In the genomic region with DNA sequence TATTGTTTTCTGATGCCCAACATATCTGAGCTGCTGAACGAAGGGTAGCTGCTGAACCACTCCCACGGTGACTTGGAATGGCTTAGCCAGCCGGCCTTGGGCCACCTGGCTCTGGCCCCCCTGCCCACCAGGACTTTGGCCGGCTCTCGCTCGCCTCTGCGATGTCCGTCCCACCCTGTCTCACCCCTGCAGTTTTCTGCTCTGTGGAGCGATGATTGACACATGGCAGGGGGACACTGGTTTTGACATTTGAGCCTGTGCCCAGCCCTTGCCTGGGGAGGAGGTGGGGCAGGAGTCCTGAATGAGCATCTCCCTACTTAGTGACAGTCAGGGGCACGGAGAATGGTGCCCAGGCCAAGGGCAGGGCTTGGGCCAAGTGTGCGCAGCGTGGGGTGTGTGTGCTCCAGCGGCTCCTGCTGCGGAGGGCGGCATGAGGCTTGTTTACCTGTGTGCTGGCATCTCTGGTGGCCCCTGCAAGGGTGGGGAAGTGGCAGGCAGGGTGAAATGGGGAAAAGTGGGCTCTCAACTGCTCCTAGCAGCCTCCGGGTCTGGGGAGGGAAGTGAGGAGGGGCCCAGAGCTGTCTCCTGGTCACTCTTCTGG, we compare ENCODE assay signal across 9 cellular contexts. TPM values are rescaled to one million over a fixed set of nuclear protein-coding genes. Genes with fewer than 3 reads are reported as not detected.
DNase-seq lines count a peak whose midpoint lies in the region; ATAC-seq, FAIRE-seq and TF ChIP-seq lines count a peak whose summit lies in the region.
"Had no signal": no experiment of that assay in that cellular context is flagged by ENCODE, and none has a peak within 500 bp of the region (broad histone marks: within the 10 kb centered on the region; RNA-seq: fewer than 3 reads in every experiment).

No MANE protein-coding gene starts in this region.

- H3K4me3 ChIP-seq in iPS-11a (ENCODE audit: low read depth, low read length) (peak overlapping the region; percentile 62), small intestine (ENCODE audit: low read depth in 1 of 2, low read length in 2 of 2) (peak overlapping the region in 1 of 2 donors; percentile 49)

- no peak for DNase-seq in H9
- no peak for DNase-seq in activated CD8-positive, alpha-beta T cell treated with anti-CD3 and anti-CD28 coated beads, Interleukin-2, amount 10 ng/mL, durations not matched to agents 7 days and 5 days
- no peak for DNase-seq in small intestine
- DNase-seq in NCI-H1105 treated with DMSO at 0.1 percent for 48 hours (lab: John Stamatoyannopoulos, UW): no peak
- DNase-seq in SHP77 treated with DMSO at 0.1 percent for 48 hours (lab: John Stamatoyannopoulos, UW): no peak
- no peak for DNase-seq in activated CD4-positive, alpha-beta T cell treated with anti-CD3 and anti-CD28 coated beads, Interleukin-2, amount 50 U/mL, for 1 hour
- DNase-seq in HK-2 (ENCODE audit: unreplicated experiment): no peak

- no peak overlapping the region for H2BK15ac ChIP-seq in H9 (ENCODE audit: low read depth, low read length)

- no peak overlapping the region for H2BK120ac ChIP-seq in H9 (ENCODE audit: low read depth, low read length, poor library complexity, severe bottlenecking)

- H2BK5ac ChIP-seq in H9 (ENCODE audit: insufficient read length, low read length): no peak overlapping the region

- peaks cover 8% of the 10 kb centered on the region for H3K23me2 ChIP-seq in H9 (ENCODE audit: insufficient read length, low read depth, low read length, poor library complexity, severe bottlenecking)

- no peaks in the 10 kb centered on the region for H3K79me1 ChIP-seq in H9 (ENCODE audit: insufficient read depth, low read depth, low read length, poor library complexity, severe bottlenecking)

- H3K36me3 ChIP-seq in small intestine (ENCODE audit: control insufficient read depth in 2 of 2, insufficient read depth in 2 of 2, low read length in 2 of 2): no peaks in the 10 kb centered on the region

- no peak overlapping the region for H4K5ac ChIP-seq in H9 (ENCODE audit: insufficient read length, low read depth, low read length)

- no peak overlapping the region for H4K8ac ChIP-seq in H9 (replicated peaks; ENCODE audit: insufficient read length, low read depth, low read length)

- H3K27me3 ChIP-seq in H9 (ENCODE audit: insufficient read depth, low read length) (no peaks in the 10 kb centered on the region; the same call in 1 of the 2 replicates), small intestine (ENCODE audit: control insufficient read depth in 2 of 2, insufficient read depth in 2 of 2, low read length in 2 of 2) (no peaks in the 10 kb centered on the region)

- H3K9me3 Mint-ChIP-seq in H9: peaks cover 6 to 12% of the 10 kb centered on the region in 2 experiments
- H3K9me3 Mint-ChIP-seq in activated CD8-positive, alpha-beta T cell treated with anti-CD3 and anti-CD28 coated beads, Interleukin-2, amount 10 ng/mL, durations not matched to agents 7 days and 5 days (ENCODE audit: insufficient read depth): no peaks in the 10 kb centered on the region

- H3T11ph ChIP-seq in H9 (ENCODE audit: low read length): no peak overlapping the region

- FAIRE-seq in small intestine (lab: Jason Lieb, UNC): no peak
- FAIRE-seq: endometrium had no signal

- peaks cover 66% of the 10 kb centered on the region for H3K27me3 Mint-ChIP-seq in H9 (ENCODE audit: low read depth)
- H3K27me3 Mint-ChIP-seq in activated CD8-positive, alpha-beta T cell treated with anti-CD3 and anti-CD28 coated beads, Interleukin-2, amount 10 ng/mL, durations not matched to agents 7 days and 5 days (ENCODE audit: low read depth): no peaks in the 10 kb centered on the region

- H3K4me3 Mint-ChIP-seq in H9: peak overlapping the region; percentile 63 to 77
- peak overlapping the region; percentile 73 for H3K4me3 Mint-ChIP-seq in activated CD8-positive, alpha-beta T cell treated with anti-CD3 and anti-CD28 coated beads, Interleukin-2, amount 10 ng/mL, durations not matched to agents 7 days and 5 days

- no peak overlapping the region for H3K23ac ChIP-seq in H9 (ENCODE audit: insufficient read length, low read depth, low read length)

- no peak overlapping the region for H2AFZ ChIP-seq in H9 (ENCODE audit: low read length)

- no CpG with 5 or more reads among the region's 16 CpGs for WGBS in H9 (ENCODE audit: extremely low coverage, insufficient read length, low lambda C conversion rate)
- WGBS in small intestine, 3 donors: 78 to 86% (median 82%) methylated on average over 15 to 16 of the region's 16 CpGs

- no peak overlapping the region for H2BK20ac ChIP-seq in H9 (ENCODE audit: low read depth, low read length, poor library complexity, severe bottlenecking)

- no peak overlapping the region for H3K18ac ChIP-seq in H9 (ENCODE audit: insufficient read length, low read depth, low read length)

- peaks cover 3% of the 10 kb centered on the region for H4K20me1 ChIP-seq in H9 (ENCODE audit: control insufficient read depth, insufficient read depth, insufficient read length)

- no peaks in the 10 kb centered on the region; the same call in 1 of the 2 replicates for H3K4me1 ChIP-seq in H9 (ENCODE audit: insufficient read depth, low read length)
- peaks cover 4% of the 10 kb centered on the region in 2 donors for H3K4me1 ChIP-seq in small intestine (ENCODE audit: control insufficient read depth in 2 of 2, insufficient read depth in 1 of 2, low read depth in 1 of 2, low read length in 1 of 2)

- CTCF ChIA-PET in activated CD8-positive, alpha-beta T cell treated with anti-CD3 and anti-CD28 coated beads, Interleukin-2, amount 10 ng/mL, durations not matched to agents 7 days and 5 days (lab: Charles Lee): interaction anchor here (0.8 to 3.6 kb wide), 3 partner anchors 9 to 29 kb away, joined by 3 to 42 read pairs (median 5); partner anchors contain the start of gene PHLDA2

- no peak overlapping the region for H4K91ac ChIP-seq in H9 (ENCODE audit: insufficient read length, low read depth, low read length)

- no peak overlapping the region for H3K27ac Mint-ChIP-seq in H9
- H3K27ac Mint-ChIP-seq in activated CD8-positive, alpha-beta T cell treated with anti-CD3 and anti-CD28 coated beads, Interleukin-2, amount 10 ng/mL, durations not matched to agents 7 days and 5 days: peak overlapping the region; percentile 74

- peaks cover 7 to 15% (median 13%) of the 10 kb centered on the region in 3 experiments; a peak in 6 of 7 replicates for H3K36me3 Mint-ChIP-seq in H9 (ENCODE audit: insufficient read depth in 1 of 3, low read depth in 3 of 3)
- peaks cover 8% of the 10 kb centered on the region for H3K36me3 Mint-ChIP-seq in activated CD8-positive, alpha-beta T cell treated with anti-CD3 and anti-CD28 coated beads, Interleukin-2, amount 10 ng/mL, durations not matched to agents 7 days and 5 days (ENCODE audit: low read depth)

- H3K9ac ChIP-seq in H9 (ENCODE audit: extremely low read depth, insufficient read length, low read length): no peak overlapping the region

- H3K27ac ChIP-seq in H9 (ENCODE audit: insufficient read length, low read depth, low read length) (no peak overlapping the region), small intestine (ENCODE audit: low read depth in 1 of 2, low read length in 1 of 2) (peak overlapping the region; percentile 81)

- peak overlapping the region; percentile 68 for H3K4me2 ChIP-seq in H9 (ENCODE audit: insufficient read depth, insufficient read length, low read length)

- no peaks in the 10 kb centered on the region for H3K79me2 ChIP-seq in H9 (ENCODE audit: insufficient read depth, low read length)

- no peak overlapping the region for H3K56ac ChIP-seq in H9 (ENCODE audit: insufficient read length, low read depth, low read length)

- ATAC-seq in activated CD8-positive, alpha-beta T cell treated with anti-CD3 and anti-CD28 coated beads, Interleukin-2, amount 10 ng/mL, durations not matched to agents 7 days and 5 days: no peak

- no peak overlapping the region for H3K4ac ChIP-seq in H9 (ENCODE audit: low read depth, low read length)

- H2AK5ac ChIP-seq in H9 (ENCODE audit: insufficient read length, low read length): no peak overlapping the region

- H3K4me1 Mint-ChIP-seq in H9: peaks cover 18 to 29% of the 10 kb centered on the region in 2 experiments
- H3K4me1 Mint-ChIP-seq in activated CD8-positive, alpha-beta T cell treated with anti-CD3 and anti-CD28 coated beads, Interleukin-2, amount 10 ng/mL, durations not matched to agents 7 days and 5 days (ENCODE audit: low read depth): peaks cover 56% of the 10 kb centered on the region

- H3K9me3 ChIP-seq in H9 (ENCODE audit: control insufficient read depth, low read depth, low read length): no peaks in the 10 kb centered on the region
- H3K9me3 ChIP-seq in small intestine (ENCODE audit: control insufficient read depth, low read depth): no peaks in the 10 kb centered on the region

- H3K14ac ChIP-seq in H9 (ENCODE audit: insufficient read depth, low read length): no peak overlapping the region; the same call in 1 of the 2 replicates

- POLR2A ChIA-PET in activated CD8-positive, alpha-beta T cell treated with anti-CD3 and anti-CD28 coated beads, Interleukin-2, amount 10 ng/mL, durations not matched to agents 7 days and 5 days (lab: Charles Lee): no interaction called here

- TF ChIP-seq CTCF in H9 (conservative IDR thresholded peaks at IDR 0.05): no peak

- H2BK12ac ChIP-seq in H9 (ENCODE audit: insufficient read length, low read depth, low read length): no peak overlapping the region

RNA-seq across cellular contexts. Expression of gene CDKN1C, which starts 15.7 kb away (rescaled TPM):
- 15.4 and 17.8 TPM in 2 replicates for total RNA-seq in H9 (2021)
- total RNA-seq in activated CD8-positive, alpha-beta T cell treated with anti-CD3 and anti-CD28 coated beads, Interleukin-2, amount 10 ng/mL, durations not matched to agents 7 days and 5 days: under 1 TPM; 0.21 to 0.32 TPM
- 10 to 100 TPM in 1 of 3 donors, 1 to 10 TPM in 2; 4.0 to 29.7 (median 5.7) TPM for polyA plus RNA-seq in small intestine

RNA-seq across cellular contexts. Expression of gene PHLDA2, which starts 27.9 kb away (rescaled TPM):
- 41.5 and 42.8 TPM in 2 replicates for total RNA-seq in H9 (2021)
- total RNA-seq in activated CD8-positive, alpha-beta T cell treated with anti-CD3 and anti-CD28 coated beads, Interleukin-2, amount 10 ng/mL, durations not matched to agents 7 days and 5 days: 1 to 10 TPM; 1.3 to 2.6 TPM
- 10 to 100 TPM; 21.8 to 55.1 (median 28.6) TPM for polyA plus RNA-seq in small intestine

Comparison
In these comparisons a context has a peak if more than half of its experiments do, and no peak if none do; other contexts are left out.
1. RNA of gene CDKN1C, which starts 15.7 kb away (total RNA-seq): 15.4 to 17.8 TPM in H9; 0.21 to 0.32 TPM in activated CD8-positive, alpha-beta T cell treated with anti-CD3 and anti-CD28 coated beads, Interleukin-2, amount 10 ng/mL, durations not matched to agents 7 days and 5 days; every median in the first group is over 10 times any median in the second.
2. RNA of gene PHLDA2, which starts 27.9 kb away (total RNA-seq): 41.5 to 42.8 TPM in H9; 1.3 to 2.6 TPM in activated CD8-positive, alpha-beta T cell treated with anti-CD3 and anti-CD28 coated beads, Interleukin-2, amount 10 ng/mL, durations not matched to agents 7 days and 5 days; every median in the first group is over 10 times any median in the second.